In the genomic region with DNA sequence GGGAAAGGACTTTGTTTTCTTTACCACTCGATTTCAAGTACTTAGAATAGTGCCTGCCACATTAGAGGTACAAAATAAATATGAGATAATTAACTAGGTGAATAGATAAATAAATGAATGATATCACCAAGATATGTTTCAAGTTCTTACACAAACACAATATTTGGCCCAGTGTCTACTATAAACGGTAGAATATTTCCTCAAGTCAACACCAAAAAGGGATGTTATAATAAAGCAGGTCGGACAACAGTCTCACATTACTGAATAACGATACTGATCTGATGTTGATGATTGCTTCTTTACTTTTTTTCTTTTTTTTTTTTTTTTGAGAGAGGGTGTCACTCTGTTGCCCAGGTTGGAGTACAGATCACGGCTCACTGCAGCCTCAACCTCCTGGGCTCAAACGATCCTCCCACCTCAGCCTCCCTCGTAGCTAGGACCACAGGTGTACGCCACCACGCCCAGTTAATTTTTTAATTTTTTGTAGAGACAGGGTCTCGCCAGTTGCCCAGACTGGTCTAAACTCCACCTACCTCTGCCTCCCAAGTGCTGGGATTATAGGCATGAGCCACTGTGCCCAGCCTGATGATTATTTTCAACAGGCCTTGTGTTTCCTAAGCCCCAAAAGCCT, we compare ENCODE assay signal across 19 cellular contexts. TPM values are rescaled to one million over a fixed set of nuclear protein-coding genes. Genes with fewer than 3 reads are reported as not detected.
A peak's percentile ranks its signal among the peaks of the same experiment; 100 is the strongest.
DNase-seq lines count a peak whose midpoint lies in the region; ATAC-seq and TF ChIP-seq lines count a peak whose summit lies in the region.
"Had no signal": no experiment of that assay in that cellular context is flagged by ENCODE, and none has a peak within 500 bp of the region (broad histone marks: within the 10 kb centered on the region; RNA-seq: fewer than 3 reads in every experiment).

No MANE protein-coding gene starts in this region.

- H3K36me3 Mint-ChIP-seq in progenitor cell of endocrine pancreas (ENCODE audit: insufficient read depth), result peaks cover 5% of the 10 kb centered on the region

- CTCF ChIA-PET in HEK293 (lab: Yijun Ruan, JAX), result interaction anchor here (0.6 to 1.2 kb wide), 2 partner anchors 8 to 327 kb away, joined by 3 to 5 read pairs; no protein-coding TSS in a partner anchor

- DNase-seq in NCI-H1417 (lab: John Stamatoyannopoulos, UW) (peak in 2 of 3 experiments; percentile 11 to 60), NCI-H1417 treated with DMSO at 0.1 percent for 48 hours (lab: John Stamatoyannopoulos, UW) (no peak), progenitor cell of endocrine pancreas (ENCODE audit: low spot score, unreplicated experiment) (no peak), SKM-1 treated with dmso at 0.1 percent for 144 hours (lab: John Stamatoyannopoulos, UW; ENCODE audit: unreplicated experiment) (no peak), NCI-H1436 (lab: John Stamatoyannopoulos, UW) (no peak)
- DNase-seq: activated effector memory CD4-positive, alpha-beta T cell treated with anti-CD3 and anti-CD28 coated beads, Interleukin-2, amount 50 U/mL, for 16 hours; CD8-positive, alpha-beta T cell; GDM1; hippocampal formation; kidney glomerular epithelial cell; midbrain; NCI-H2081; SJCRH30; T1000; transverse colon had no signal

- H3K36me3 ChIP-seq in HEK293 (ENCODE audit: control insufficient read depth in 2 of 2, insufficient read depth in 1 of 2, low read length in 2 of 2), result no peaks in the 10 kb centered on the region
- H3K36me3 ChIP-seq: HAP-1, transverse colon had no signal

- no peak for ATAC-seq in HG02852 (IDR thresholded peaks at IDR 0.05; ENCODE audit: unreplicated experiment)
- ATAC-seq: CD8-positive, alpha-beta T cell had no signal

- H3K27me3 Mint-ChIP-seq in progenitor cell of endocrine pancreas, result peaks cover 5% of the 10 kb centered on the region

- H3K4me1 ChIP-seq in HEK293 (ENCODE audit: control insufficient read depth, insufficient read depth, low read length), result no peaks in the 10 kb centered on the region; the same call in 1 of the 2 replicates
- H3K4me1 ChIP-seq: HAP-1, SJCRH30 had no signal

- H3K4me3 Mint-ChIP-seq in progenitor cell of endocrine pancreas (ENCODE audit: low read depth), result no peak overlapping the region

- H3K27ac ChIP-seq in HEK293 (ENCODE audit: extremely low read depth, low read depth, low read length), result no peak overlapping the region
- H3K27ac ChIP-seq in VCaP, result peak overlapping the region; percentile 39
- H3K27ac ChIP-seq: SJCRH30 had no signal

- H3K4me3 ChIP-seq in HEK293 (ENCODE audit: low read depth, low read length), result no peak overlapping the region
- H3K4me3 ChIP-seq: HAP-1, SJCRH30, transverse colon had no signal

- peak overlapping the region; percentile 41 for H3K27ac Mint-ChIP-seq in progenitor cell of endocrine pancreas
- H3K27ac Mint-ChIP-seq: CD8-positive, alpha-beta T cell had no signal

- H3K9me3 ChIP-seq in HEK293 (ENCODE audit: control insufficient read depth, insufficient read depth, low read depth, low read length), result no peaks in the 10 kb centered on the region
- H3K9me3 ChIP-seq: HAP-1, SJCRH30, transverse colon had no signal

- H3K9me3 Mint-ChIP-seq in progenitor cell of endocrine pancreas (ENCODE audit: low read depth), result peaks cover 4% of the 10 kb centered on the region
- H3K9me3 Mint-ChIP-seq: CD8-positive, alpha-beta T cell had no signal

- POLR2A ChIA-PET in HEK293 (lab: Yijun Ruan, JAX), result no interaction called here

- peaks cover 23% of the 10 kb centered on the region for H3K4me1 Mint-ChIP-seq in progenitor cell of endocrine pancreas (ENCODE audit: low read depth)

- TF ChIP-seq CTCF in HEK293 (tag by site-specific recombination; IDR thresholded peaks at IDR 0.05) (no peak), VCaP (conservative IDR thresholded peaks at IDR 0.05) (no peak), progenitor cell of endocrine pancreas (IDR thresholded peaks at IDR 0.05; ENCODE audit: unreplicated experiment) (no peak)

TF ChIP-seq in HEK293, 187 proteins besides CTCF, POLR2A, EP300 and RAD21:
- TF ChIP-seq, protein P1, sequence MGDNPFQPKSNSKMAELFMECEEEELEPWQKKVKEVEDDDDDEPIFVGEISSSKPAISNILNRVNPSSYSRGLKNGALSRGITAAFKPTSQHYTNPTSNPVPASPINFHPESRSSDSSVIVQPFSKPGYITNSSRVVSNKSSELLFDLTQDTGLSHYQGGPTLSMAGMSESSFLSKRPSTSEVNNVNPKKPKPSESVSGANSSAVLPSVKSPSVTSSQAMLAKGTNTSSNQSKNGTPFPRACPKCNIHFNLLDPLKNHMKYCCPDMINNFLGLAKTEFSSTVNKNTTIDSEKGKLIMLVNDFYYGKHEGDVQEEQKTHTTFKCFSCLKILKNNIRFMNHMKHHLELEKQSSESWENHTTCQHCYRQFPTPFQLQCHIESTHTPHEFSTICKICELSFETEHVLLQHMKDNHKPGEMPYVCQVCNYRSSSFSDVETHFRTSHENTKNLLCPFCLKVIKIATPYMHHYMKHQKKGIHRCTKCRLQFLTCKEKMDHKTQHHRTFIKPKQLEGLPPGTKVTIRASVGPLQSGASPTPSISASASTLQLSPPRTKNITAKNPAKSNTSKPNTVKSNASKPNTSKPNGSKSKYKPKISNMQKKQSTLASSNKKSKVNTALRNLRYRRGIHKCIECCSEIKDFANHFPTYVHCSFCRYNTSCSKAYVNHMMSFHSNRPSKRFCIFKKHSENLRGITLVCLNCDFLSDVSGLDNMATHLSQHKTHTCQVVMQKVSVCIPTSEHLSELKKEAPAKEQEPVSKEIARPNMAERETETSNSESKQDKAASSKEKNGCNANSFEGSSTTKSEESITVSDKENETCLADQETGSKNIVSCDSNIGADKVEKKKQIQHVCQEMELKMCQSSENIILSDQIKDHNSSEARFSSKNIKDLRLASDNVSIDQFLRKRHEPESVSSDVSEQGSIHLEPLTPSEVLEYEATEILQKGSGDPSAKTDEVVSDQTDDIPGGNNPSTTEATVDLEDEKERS (tag by site-specific recombination; IDR thresholded peaks at IDR 0.05), result no peak
- TF ChIP-seq, protein P2, sequence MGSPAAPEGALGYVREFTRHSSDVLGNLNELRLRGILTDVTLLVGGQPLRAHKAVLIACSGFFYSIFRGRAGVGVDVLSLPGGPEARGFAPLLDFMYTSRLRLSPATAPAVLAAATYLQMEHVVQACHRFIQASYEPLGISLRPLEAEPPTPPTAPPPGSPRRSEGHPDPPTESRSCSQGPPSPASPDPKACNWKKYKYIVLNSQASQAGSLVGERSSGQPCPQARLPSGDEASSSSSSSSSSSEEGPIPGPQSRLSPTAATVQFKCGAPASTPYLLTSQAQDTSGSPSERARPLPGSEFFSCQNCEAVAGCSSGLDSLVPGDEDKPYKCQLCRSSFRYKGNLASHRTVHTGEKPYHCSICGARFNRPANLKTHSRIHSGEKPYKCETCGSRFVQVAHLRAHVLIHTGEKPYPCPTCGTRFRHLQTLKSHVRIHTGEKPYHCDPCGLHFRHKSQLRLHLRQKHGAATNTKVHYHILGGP (tag by site-specific recombination; IDR thresholded peaks at IDR 0.05), result 0 out of 2 replicates have a peak, but pooled peaks have one; percentile 41

RNA-seq across cellular contexts. Expression of a gene that starts 2.4 kb away (rescaled TPM):
- 48.9 and 49.7 TPM in 2 replicates for total RNA-seq in progenitor cell of endocrine pancreas

Comparison
In these comparisons a context has a peak if more than half of its experiments do, and no peak if none do; other contexts are left out.
1. DNase-seq: peak in NCI-H1417 (2 of 3); none in NCI-H1417 treated with DMSO at 0.1 percent for 48 hours (single experiment), progenitor cell of endocrine pancreas (single experiment), SKM-1 treated with dmso at 0.1 percent for 144 hours (single experiment) and NCI-H1436 (single experiment).